ENCODE assay signal across 8 cellular contexts in the genomic region with DNA sequence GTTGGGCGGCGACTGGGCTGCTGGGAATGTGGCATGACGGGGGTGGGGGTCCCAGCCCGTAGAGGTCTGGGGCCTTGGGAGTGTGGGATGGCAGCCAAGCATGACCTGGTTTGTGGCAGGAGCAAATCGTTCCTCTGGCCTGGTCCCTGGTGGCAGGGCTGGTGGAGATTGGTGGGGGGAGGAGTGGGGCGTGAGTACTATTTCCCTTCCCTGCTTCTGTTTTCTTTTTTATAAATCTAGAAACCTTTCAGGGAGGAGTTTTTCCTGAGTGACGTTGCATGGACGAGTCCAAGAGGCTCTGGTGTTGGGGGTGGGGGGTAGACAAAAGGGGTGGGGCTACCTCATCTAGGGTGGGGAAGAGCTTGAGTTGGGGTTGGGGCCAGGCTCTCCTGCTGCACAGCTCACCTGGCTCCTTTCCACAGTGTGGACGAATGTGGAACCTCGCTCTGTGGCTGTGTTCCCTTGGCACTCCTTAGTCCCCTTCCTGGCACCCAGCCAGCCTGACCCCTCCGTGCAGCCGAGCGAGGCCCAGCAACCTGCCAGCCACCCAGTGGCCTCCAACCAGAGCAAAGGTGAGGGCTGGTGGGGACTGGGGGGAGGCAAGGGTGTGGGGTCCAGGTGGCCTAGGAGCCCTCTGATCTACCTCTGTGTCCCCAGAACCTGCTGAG. TPM values are rescaled to one million over a fixed set of nuclear protein-coding genes. Genes with fewer than 3 reads are reported as not detected.
DNase-seq lines count a peak whose midpoint lies in the region; ATAC-seq, FAIRE-seq and TF ChIP-seq lines count a peak whose summit lies in the region.

No MANE protein-coding gene starts in this region.

- TF ChIP-seq CTCF in AG04450 (IDR thresholded peaks at IDR 0.05; ENCODE audit: low read depth, low read length) (no peak), IMR-90 (conservative IDR thresholded peaks at IDR 0.05; ENCODE audit: low read depth, low read length) (no peak), chondrocyte (IDR thresholded peaks at IDR 0.05) (no peak), natural killer cell (IDR thresholded peaks at IDR 0.05) (no peak)

- peaks cover 43% of the 10 kb centered on the region for H3K36me3 ChIP-seq in IMR-90 (ENCODE audit: control insufficient read depth, insufficient read depth, low read length)
- peaks cover 9 to 12% of the 10 kb centered on the region in 2 donors for H3K36me3 ChIP-seq in small intestine (ENCODE audit: control insufficient read depth in 2 of 2, insufficient read depth in 2 of 2, low read length in 2 of 2)
- peaks cover 31% of the 10 kb centered on the region for H3K36me3 ChIP-seq in SJCRH30

- H3K9me1 ChIP-seq in IMR-90 (ENCODE audit: insufficient read depth, low read length) = peaks cover 16% of the 10 kb centered on the region

- POLR2A ChIA-PET in AG04450 (lab: Yijun Ruan, JAX) = no interaction called here
- POLR2A ChIA-PET in IMR-90 (lab: Charles Lee; ENCODE audit: unreplicated experiment) = interaction anchor here (0.6 kb wide), 1 partner anchor 43 kb away, joined by 10 read pairs; no protein-coding TSS in a partner anchor

- no peak overlapping the region for H3K56ac ChIP-seq in IMR-90 (ENCODE audit: extremely low read depth, insufficient read depth, low read length)

- 23% methylated on average over 2 of the region's 13 CpGs; no CpG with 5 or more reads in 1 of the 2 experiments for WGBS in IMR-90 (ENCODE audit: extremely low coverage in 2 of 2, insufficient read length in 1 of 2), 2 experiments
- WGBS in small intestine, 3 donors = 42 to 60% (median 60%) methylated on average over 13 of the region's 13 CpGs

- H3K9me3 Mint-ChIP-seq in chondrocyte (ENCODE audit: low read depth) = no peaks in the 10 kb centered on the region
- no peaks in the 10 kb centered on the region for H3K9me3 Mint-ChIP-seq in natural killer cell

- no peak for TF ChIP-seq POLR2A in IMR-90 (IDR thresholded peaks at IDR 0.05; ENCODE audit: low read depth, low read length)

- H3K9me3 ChIP-seq in AG04450 (ENCODE audit: control insufficient read depth, insufficient read depth, low read length) (no peaks in the 10 kb centered on the region; the same call in 1 of the 2 replicates), IMR-90 (ENCODE audit: control insufficient read depth, insufficient read depth, low read length) (no peaks in the 10 kb centered on the region), small intestine (ENCODE audit: control insufficient read depth, low read depth) (no peaks in the 10 kb centered on the region), SJCRH30 (replicated peaks) (no peaks in the 10 kb centered on the region)

- H3K4me3 Mint-ChIP-seq in chondrocyte (ENCODE audit: unreplicated experiment) (peak overlapping the region; percentile 89), natural killer cell (no peak overlapping the region)

- H3K27ac Mint-ChIP-seq in chondrocyte (ENCODE audit: unreplicated experiment) (peak overlapping the region; percentile 87), natural killer cell (peak overlapping the region; percentile 91 to 93)

- no peak overlapping the region for H4K5ac ChIP-seq in IMR-90 (ENCODE audit: low read depth, low read length)

- H2BK120ac ChIP-seq in IMR-90 (ENCODE audit: low read depth, low read length) = no peak overlapping the region

- H3K36me3 Mint-ChIP-seq in chondrocyte (ENCODE audit: low read depth) (peaks cover 7% of the 10 kb centered on the region), natural killer cell (no peaks in the 10 kb centered on the region)

- H3K4me1 Mint-ChIP-seq in chondrocyte (ENCODE audit: low read depth) = peaks cover 19% of the 10 kb centered on the region
- peaks cover 13 to 23% of the 10 kb centered on the region in 2 donors for H3K4me1 Mint-ChIP-seq in natural killer cell

- H3K4me1 ChIP-seq in IMR-90 (ENCODE audit: control insufficient read depth, insufficient read depth, low read length) (peaks cover 34% of the 10 kb centered on the region), small intestine (ENCODE audit: control insufficient read depth in 2 of 2, insufficient read depth in 1 of 2, low read depth in 1 of 2, low read length in 1 of 2) (peaks cover 8 to 9% of the 10 kb centered on the region in 2 donors), SJCRH30 (peaks cover 25% of the 10 kb centered on the region)

- 0 out of 2 replicates have a peak overlapping the region, but pooled peaks have one; percentile 9 for H3K9ac ChIP-seq in IMR-90 (ENCODE audit: low read depth, low read length)

- in situ Hi-C loops in IMR-90 (cut with MboI; ENCODE audit: low sequenced_read_pairs) = no loop called here

- peak overlapping the region; percentile 46; the same call in 1 of the 2 replicates for H2AK5ac ChIP-seq in IMR-90 (ENCODE audit: low read depth, low read length)

- no peak for FAIRE-seq in small intestine (lab: Jason Lieb, UNC)

- peak overlapping the region; percentile 85; the same call in 1 of the 2 replicates for H3K23ac ChIP-seq in IMR-90 (ENCODE audit: low read depth, low read length)

- TF ChIP-seq RAD21 in IMR-90 (IDR thresholded peaks at IDR 0.05; ENCODE audit: low read length) = no peak

- no TSS peak for BruUV-seq in IMR-90 (replicated peaks; lab: Mats Ljungman, UMichigan)

- CTCF ChIA-PET in AG04450 (lab: Charles Lee) = interaction anchor here (0.8 kb wide), 1 partner anchor 41 kb away, joined by 3 read pairs; no protein-coding TSS in a partner anchor
- CTCF ChIA-PET in IMR-90 (lab: Yijun Ruan, JAX) = no interaction called here

- dilution Hi-C loops in IMR-90 (cut with HindIII; ENCODE audit: low sequenced_read_pairs, unreplicated experiment) = no loop called here

- peak overlapping the region; percentile 94; the same call in 1 of the 2 replicates for H3K4me2 ChIP-seq in IMR-90 (ENCODE audit: low read depth, low read length)

- H3K4ac ChIP-seq in IMR-90 (ENCODE audit: low read depth, low read length) = peak overlapping the region; percentile 40

- no peak overlapping the region for H3K18ac ChIP-seq in IMR-90 (ENCODE audit: low read depth, low read length)

- H2AFZ ChIP-seq in IMR-90 (replicated peaks; ENCODE audit: low read length, poor library complexity) = peak overlapping the region; percentile 40

- H4K91ac ChIP-seq in IMR-90 (ENCODE audit: insufficient read depth, low read depth, low read length) = no peak overlapping the region

- H3K4me3 ChIP-seq in AG04450 (ENCODE audit: low read depth, low read length) (peak overlapping the region; percentile 32), IMR-90 (ENCODE audit: insufficient read depth, low read depth, low read length) (no peak overlapping the region), small intestine (ENCODE audit: low read depth in 1 of 2, low read length in 2 of 2) (no peak overlapping the region), SJCRH30 (no peak overlapping the region)

- 0 out of 2 replicates have a peak overlapping the region, but pooled peaks have one; percentile 20 for H3K14ac ChIP-seq in IMR-90 (replicated peaks; ENCODE audit: low read depth, low read length)

- H2BK15ac ChIP-seq in IMR-90 (ENCODE audit: low read depth, low read length) = no peak overlapping the region

- H3K27me3 Mint-ChIP-seq in chondrocyte (ENCODE audit: low read depth) (no peaks in the 10 kb centered on the region), natural killer cell (ENCODE audit: low read depth in 2 of 2) (no peaks in the 10 kb centered on the region)

- H3K27ac ChIP-seq in AG04450 (ENCODE audit: low read depth, low read length) (no peak overlapping the region), IMR-90 (ENCODE audit: insufficient read depth, low read length) (0 out of 2 replicates have a peak overlapping the region, but pooled peaks have one; percentile 3), small intestine (ENCODE audit: low read depth in 1 of 2, low read length in 1 of 2) (peak overlapping the region in 1 of 2 donors; percentile 55), SJCRH30 (no peak overlapping the region)

- H2AK9ac ChIP-seq in IMR-90 (replicated peaks; ENCODE audit: low read depth, low read length, poor library complexity) = peak overlapping the region; percentile 89

- ATAC-seq in IMR-90 (ENCODE audit: low read depth) (no peak), natural killer cell (no peak), GM19324 (IDR thresholded peaks at IDR 0.05; ENCODE audit: low FRiP score, unreplicated experiment) (no peak)

- H4K20me1 ChIP-seq in IMR-90 (ENCODE audit: insufficient read depth, low read length) = peaks cover 38% of the 10 kb centered on the region

- H4K8ac ChIP-seq in IMR-90 (ENCODE audit: low read depth in 2 of 2, low read length in 2 of 2) = peak overlapping the region in 1 of 2 experiments; percentile 14; a peak in 1 of 4 replicates

- H3K27me3 ChIP-seq in AG04450 (ENCODE audit: control insufficient read depth, insufficient read depth, low read length) = no peaks in the 10 kb centered on the region
- no peaks in the 10 kb centered on the region for H3K27me3 ChIP-seq in IMR-90 (ENCODE audit: control insufficient read depth, insufficient read depth, low read length)
- no peaks in the 10 kb centered on the region for H3K27me3 ChIP-seq in small intestine (ENCODE audit: control insufficient read depth in 2 of 2, insufficient read depth in 2 of 2, low read length in 2 of 2)
- no peaks in the 10 kb centered on the region for H3K27me3 ChIP-seq in SJCRH30

- H2BK5ac ChIP-seq in IMR-90 (ENCODE audit: low read depth, low read length, poor library complexity, severe bottlenecking) = peak overlapping the region; percentile 17

- DNase-seq in AG04450 (ENCODE audit: low read depth, low spot score) (no peak), IMR-90 (peak; percentile 27), chondrocyte (ENCODE audit: low spot score) (no peak), natural killer cell (no peak), small intestine (no peak), SKM-1 (lab: John Stamatoyannopoulos, UW; ENCODE audit: unreplicated experiment) (no peak), SJCRH30 (no peak)

- H3K79me1 ChIP-seq in IMR-90 (ENCODE audit: low read depth in 1 of 2, low read length in 2 of 2) = peaks cover 27 to 56% of the 10 kb centered on the region in 2 experiments

- intact Hi-C loops in IMR-90 (cut with micrococcal nuclease) (no loop called here), natural killer cell (cut with micrococcal nuclease) (no loop called here)

- no peak overlapping the region for H2BK20ac ChIP-seq in IMR-90 (ENCODE audit: low read depth, low read length)

RNA-seq across cellular contexts. Expression of gene PRR19, which starts 15.4 kb away (rescaled TPM):
- polyA plus RNA-seq in AG04450 (2011; rRNA removed) (0.40 and 0.92 TPM in 2 replicates), IMR-90 (2012; rRNA removed) (1.6 and 1.8 TPM in 2 replicates), small intestine (1 to 10 TPM in 1 of 3 donors, under 1 TPM in 2; 0.81 to 1.1 (median 0.97) TPM)
- 0.43 and 0.74 TPM in 2 replicates for polyA minus RNA-seq in AG04450 (2011; rRNA and poly(A)+ RNA removed)
- total RNA-seq in IMR-90 (2012; rRNA removed) (0.28 and 0.36 TPM in 2 replicates), chondrocyte (0.24 to 1.7 TPM (median 0.82 TPM) in 3 replicates), natural killer cell (not detected)
- 0.79 and 1.7 TPM in 2 replicates for polyA plus RNA-seq in IMR-90 (2012; cell fraction: cytosol; rRNA removed)
- polyA plus RNA-seq in IMR-90 (2012; cell fraction: nucleus; rRNA removed; ENCODE audit: low replicate concordance) = 0.60 and 1.5 TPM in 2 replicates
- total RNA-seq in SJCRH30 (2014; rRNA removed; shearing (Covaris generic)) = 0.73 and 1.9 TPM in 2 replicates

RNA-seq across cellular contexts. Expression of gene PAFAH1B3, which starts 15.9 kb away (rescaled TPM):
- polyA plus RNA-seq in AG04450 (2011; rRNA removed) = 34.7 and 38.0 TPM in 2 replicates
- polyA minus RNA-seq in AG04450 (2011; rRNA and poly(A)+ RNA removed) = 67.8 and 83.0 TPM in 2 replicates
- 71.2 and 76.4 TPM in 2 replicates for total RNA-seq in IMR-90 (2012; rRNA removed)
- 64.3 and 69.7 TPM in 2 replicates for polyA plus RNA-seq in IMR-90 (2012; rRNA removed)
- polyA plus RNA-seq in IMR-90 (2012; cell fraction: cytosol; rRNA removed) = 92.1 and 108 TPM in 2 replicates
- 40.0 and 79.4 TPM in 2 replicates for polyA plus RNA-seq in IMR-90 (2012; cell fraction: nucleus; rRNA removed; ENCODE audit: low replicate concordance)
- 15.2 to 32.9 TPM (median 31.1 TPM) in 3 replicates for total RNA-seq in chondrocyte
- 1 to 10 TPM; 6.1 to 8.9 (median 7.9) TPM for total RNA-seq in natural killer cell
- polyA plus RNA-seq in small intestine = 10 to 100 TPM; 16.3 to 49.4 (median 17.3) TPM
- 62.5 and 65.6 TPM in 2 replicates for total RNA-seq in SJCRH30 (2014; rRNA removed; shearing (Covaris generic))

RNA-seq across cellular contexts. Expression of gene CIC, which starts 17.4 kb away (rescaled TPM):
- 2.9 and 4.2 TPM in 2 replicates for polyA plus RNA-seq in AG04450 (2011; rRNA removed)
- polyA minus RNA-seq in AG04450 (2011; rRNA and poly(A)+ RNA removed) = 5.1 and 6.2 TPM in 2 replicates
- 1.8 and 2.5 TPM in 2 replicates for total RNA-seq in IMR-90 (2012; rRNA removed)
- polyA plus RNA-seq in IMR-90 (2012; rRNA removed) = 23.2 and 27.3 TPM in 2 replicates
- 20.0 and 22.5 TPM in 2 replicates for polyA plus RNA-seq in IMR-90 (2012; cell fraction: cytosol; rRNA removed)
- 50.1 and 139 TPM in 2 replicates for polyA plus RNA-seq in IMR-90 (2012; cell fraction: nucleus; rRNA removed; ENCODE audit: low replicate concordance)
- total RNA-seq in chondrocyte = 83.6 to 101 TPM (median 86.3 TPM) in 3 replicates
- total RNA-seq in natural killer cell = 100 to 1,000 TPM in 2 of 3 donors, 10 to 100 TPM in 1; 95.4 to 121 (median 108) TPM
- 10 to 100 TPM; 14.1 to 29.8 (median 18.1) TPM for polyA plus RNA-seq in small intestine
- 19.1 and 21.5 TPM in 2 replicates for total RNA-seq in SJCRH30 (2014; rRNA removed; shearing (Covaris generic))

RNA-seq across cellular contexts. Expression of gene TMEM145, which starts 26.6 kb away (rescaled TPM):
- polyA plus RNA-seq in AG04450 (2011; rRNA removed) = not detected in 2 replicates
- not detected in 2 replicates for polyA minus RNA-seq in AG04450 (2011; rRNA and poly(A)+ RNA removed)
- total RNA-seq in IMR-90 (2012; rRNA removed) = under 0.01 and 2.5 TPM in 2 replicates
- polyA plus RNA-seq in IMR-90 (2012; rRNA removed) = 0.09 and 0.41 TPM in 2 replicates
- polyA plus RNA-seq in IMR-90 (2012; cell fraction: cytosol; rRNA removed) = 0.10 and 0.20 TPM in 2 replicates
- 1.5 and 2.9 TPM in 2 replicates for polyA plus RNA-seq in IMR-90 (2012; cell fraction: nucleus; rRNA removed; ENCODE audit: low replicate concordance)
- 0.32 to 0.36 TPM in 2 of 3 replicates, not detected in the other for total RNA-seq in chondrocyte
- not detected for total RNA-seq in natural killer cell
- polyA plus RNA-seq in small intestine = 1 to 10 TPM in 1 of 3 donors, not detected in 2; 1.1 TPM
- 0.85 TPM in 1 of 2 replicates, not detected in the other for total RNA-seq in SJCRH30 (2014; rRNA removed; shearing (Covaris generic))

RNA-seq across cellular contexts. Expression of gene ERF, which starts 31.6 kb away (rescaled TPM):
- polyA plus RNA-seq in AG04450 (2011; rRNA removed) (29.4 and 31.1 TPM in 2 replicates), IMR-90 (2012; rRNA removed) (32.4 and 50.9 TPM in 2 replicates), small intestine (10 to 100 TPM; 28.6 to 51.6 (median 31.8) TPM)
- 45.7 and 49.3 TPM in 2 replicates for polyA minus RNA-seq in AG04450 (2011; rRNA and poly(A)+ RNA removed)
- total RNA-seq in IMR-90 (2012; rRNA removed) (5.2 and 6.1 TPM in 2 replicates), chondrocyte (64.5 to 74.6 TPM (median 71.7 TPM) in 3 replicates), natural killer cell (100 to 1,000 TPM in 1 of 3 donors, 10 to 100 TPM in 2; 58.3 to 115 (median 75.6) TPM)
- polyA plus RNA-seq in IMR-90 (2012; cell fraction: cytosol; rRNA removed) = 21.0 and 43.3 TPM in 2 replicates
- polyA plus RNA-seq in IMR-90 (2012; cell fraction: nucleus; rRNA removed; ENCODE audit: low replicate concordance) = 185 and 200 TPM in 2 replicates
- 35.1 and 37.7 TPM in 2 replicates for total RNA-seq in SJCRH30 (2014; rRNA removed; shearing (Covaris generic))
